ENCODE assay signal across 13 cellular contexts in genomic region chr5:42858709-42859108, GRCh38. TPM values are rescaled to one million over a fixed set of nuclear protein-coding genes. Genes with fewer than 3 reads are reported as not detected.
DNase-seq lines count a peak whose midpoint lies in the region; ATAC-seq and TF ChIP-seq lines count a peak whose summit lies in the region.
"Had no signal": no experiment of that assay in that cellular context is flagged by ENCODE, and none has a peak within 500 bp of the region (broad histone marks: within the 10 kb centered on the region; RNA-seq: fewer than 3 reads in every experiment).

No MANE protein-coding gene starts in this region.

- H2AK5ac ChIP-seq in neuronal stem cell (ENCODE audit: low read depth, low read length), result no peak overlapping the region

- no peak overlapping the region for H3K18ac ChIP-seq in neuronal stem cell (ENCODE audit: low read length)

- no peak overlapping the region for H3K14ac ChIP-seq in neuronal stem cell (ENCODE audit: low read length)

- H3K4ac ChIP-seq in neuronal stem cell (ENCODE audit: low read length), result no peak overlapping the region

- TF ChIP-seq POLR2A in heart left ventricle (IDR thresholded peaks at IDR 0.05), result no peak

- H3K23ac ChIP-seq in neuronal stem cell (ENCODE audit: low read depth, low read length, poor library complexity), result no peak overlapping the region

- no peak overlapping the region for H4K91ac ChIP-seq in neuronal stem cell (ENCODE audit: low read depth, low read length, poor library complexity)

- peak overlapping the region; percentile 57 for H3K4me3 ChIP-seq in adipocyte (ENCODE audit: low read length)
- H3K4me3 ChIP-seq in heart left ventricle, result no peak overlapping the region
- H3K4me3 ChIP-seq in neuronal stem cell (ENCODE audit: low read length in 2 of 2), result no peak overlapping the region

- H4K8ac ChIP-seq in neuronal stem cell (ENCODE audit: low read depth, low read length), result no peak overlapping the region

- no peak overlapping the region for H3K4me2 ChIP-seq in neuronal stem cell (ENCODE audit: insufficient read depth, low read length, poor library complexity, severe bottlenecking)

- peaks cover 5 to 12% of the 10 kb centered on the region in 2 donors for H3K9me3 Mint-ChIP-seq in activated naive CD4-positive, alpha-beta T cell treated with anti-CD3 and anti-CD28 coated beads, Interleukin-2, amount 50 U/mL, for 72 hours
- H3K9me3 Mint-ChIP-seq: activated naive CD4-positive, alpha-beta T cell treated with anti-CD3 and anti-CD28 coated beads, Interleukin-2, amount 10 ng/mL, durations not matched to agents 7 days and 5 days had no signal

- H2AFZ ChIP-seq in neuronal stem cell (ENCODE audit: low read length), result peak overlapping the region; percentile 47

- H3K79me1 ChIP-seq in neuronal stem cell (ENCODE audit: low read depth, low read length), result no peaks in the 10 kb centered on the region

- H3K9ac ChIP-seq in adipocyte (ENCODE audit: low read length) (peak overlapping the region; percentile 75), neuronal stem cell (ENCODE audit: low read depth, low read length, poor library complexity) (no peak overlapping the region)

- no peak for TF ChIP-seq CTCF in C4-2B (conservative IDR thresholded peaks at IDR 0.05)
- TF ChIP-seq CTCF in heart left ventricle (IDR thresholded peaks at IDR 0.05), result no peak

- no peaks in the 10 kb centered on the region for H3K36me3 ChIP-seq in adipocyte (ENCODE audit: control insufficient read depth, insufficient read depth, low read length, severe bottlenecking)
- no peaks in the 10 kb centered on the region for H3K36me3 ChIP-seq in heart left ventricle
- no peaks in the 10 kb centered on the region for H3K36me3 ChIP-seq in neuronal stem cell (replicated peaks in 1 of 2; ENCODE audit: control insufficient read depth in 2 of 2, insufficient read depth in 2 of 2, low read length in 2 of 2)

- no peak overlapping the region for H2BK12ac ChIP-seq in neuronal stem cell (ENCODE audit: low read length)

- H2BK5ac ChIP-seq in neuronal stem cell (ENCODE audit: low read length), result no peak overlapping the region

- no peak overlapping the region for H3K27ac Mint-ChIP-seq in activated naive CD4-positive, alpha-beta T cell treated with anti-CD3 and anti-CD28 coated beads, Interleukin-2, amount 50 U/mL, for 72 hours
- H3K27ac Mint-ChIP-seq: activated naive CD4-positive, alpha-beta T cell treated with anti-CD3 and anti-CD28 coated beads, Interleukin-2, amount 10 ng/mL, durations not matched to agents 7 days and 5 days had no signal

- WGBS in heart left ventricle, 4 donors, result 19 to 32% (median 22%) methylated on average over 7 of the region's 7 CpGs
- WGBS in neuronal stem cell (ENCODE audit: extremely low coverage in 2 of 2, insufficient read length in 2 of 2, insufficient replicate concordance in 1 of 2), 2 donors, result no CpG with 5 or more reads among the region's 7 CpGs

- ATAC-seq in heart left ventricle, result peak in 3 of 4 donors; percentile 39 to 72 (median 44)
- ATAC-seq in activated naive CD4-positive, alpha-beta T cell treated with anti-CD3 and anti-CD28 coated beads, Interleukin-2, amount 50 U/mL, for 72 hours, result no peak

- H3K9me3 ChIP-seq in adipocyte (ENCODE audit: control insufficient read depth, low read length) (no peaks in the 10 kb centered on the region), heart left ventricle (peaks cover 0 to 13% (median 0%) of the 10 kb centered on the region in 12 donors), neuronal stem cell (replicated peaks in 1 of 2; ENCODE audit: control insufficient read depth in 2 of 2, insufficient read depth in 1 of 2, low read depth in 1 of 2, low read length in 2 of 2) (no peaks in the 10 kb centered on the region)

- H3K27ac ChIP-seq in C4-2B (peak overlapping the region; percentile 91), heart left ventricle (peak overlapping the region in 11 of 12 donors; percentile 3 to 72 (median 46)), neuronal stem cell (replicated peaks; ENCODE audit: low read length) (no peak overlapping the region)

- no peak overlapping the region for H2BK15ac ChIP-seq in neuronal stem cell (ENCODE audit: low read length)

- H3K27me3 ChIP-seq in adipocyte (replicated peaks; ENCODE audit: control insufficient read depth, insufficient read depth, low read length), result no peaks in the 10 kb centered on the region
- H3K27me3 ChIP-seq in heart left ventricle, result no peaks in the 10 kb centered on the region
- H3K27me3 ChIP-seq in neuronal stem cell (ENCODE audit: control insufficient read depth in 3 of 3, insufficient read depth in 3 of 3, low read depth in 1 of 3, low read length in 3 of 3), result no peaks in the 10 kb centered on the region

- H3K36me3 Mint-ChIP-seq in activated naive CD4-positive, alpha-beta T cell treated with anti-CD3 and anti-CD28 coated beads, Interleukin-2, amount 50 U/mL, for 72 hours, result peaks cover 0 to 7% of the 10 kb centered on the region in 2 donors
- H3K36me3 Mint-ChIP-seq: activated naive CD4-positive, alpha-beta T cell treated with anti-CD3 and anti-CD28 coated beads, Interleukin-2, amount 10 ng/mL, durations not matched to agents 7 days and 5 days had no signal

- H3K4me1 ChIP-seq in adipocyte (ENCODE audit: control insufficient read depth, insufficient read depth, low read length) (peaks cover 45% of the 10 kb centered on the region), heart left ventricle (peaks cover 0 to 21% (median 10%) of the 10 kb centered on the region in 12 donors), neuronal stem cell (ENCODE audit: control insufficient read depth in 2 of 2, insufficient read depth in 1 of 2, low read depth in 1 of 2, low read length in 2 of 2) (peaks cover 3 to 8% of the 10 kb centered on the region in 2 donors)

- no peak overlapping the region for H2BK120ac ChIP-seq in neuronal stem cell (ENCODE audit: low read depth, low read length)

- intact Hi-C loops in heart left ventricle (cut with DNase I), result loop anchor here in 4 of 10 donors (5.0 kb wide), 1 partner anchor 46 kb away; the partner anchor contains the start of gene SELENOP (in 4 of the 4)

- DNase-seq in adipocyte (ENCODE audit: low read depth) (no peak), heart left ventricle (peak in 1 of 5 donors; percentile 34), neuronal stem cell (ENCODE audit: low spot score) (peak; percentile 21), NCI-H446 treated with DMSO at 0.1 percent for 48 hours (lab: John Stamatoyannopoulos, UW) (no peak), NCI-H226 (no peak), T1000 (lab: John Stamatoyannopoulos, UW) (no peak)
- DNase-seq in activated naive CD4-positive, alpha-beta T cell treated with anti-CD3 and anti-CD28 coated beads, Interleukin-2, amount 50 U/mL, for 72 hours (ENCODE audit: low spot score in 2 of 2), result no peak
- DNase-seq: activated CD4-positive, CD25-positive, alpha-beta regulatory T cell treated with anti-CD3 and anti-CD28 coated beads, Interleukin-2, amount 50 U/mL, for 72 hours; activated naive CD4-positive, alpha-beta T cell treated with anti-CD3 and anti-CD28 coated beads, Interleukin-2, amount 10 ng/mL, durations not matched to agents 7 days and 5 days; islet precursor cell; NCI-H1436; retina had no signal

RNA-seq across cellular contexts. Expression of gene SELENOP, which starts 47.0 kb away (rescaled TPM):
- 100 to 1,000 TPM; 167 to 547 (median 255) TPM for total RNA-seq in heart left ventricle
- polyA plus RNA-seq in heart left ventricle, result 10 to 100 TPM; 53.3 to 72.3 TPM
- 3.8 TPM for polyA plus RNA-seq in neuronal stem cell (2013, experiment 1 of 2)
- polyA plus RNA-seq in neuronal stem cell (2013, experiment 2 of 2), result 4.1 TPM
- not detected for total RNA-seq in activated naive CD4-positive, alpha-beta T cell treated with anti-CD3 and anti-CD28 coated beads, Interleukin-2, amount 50 U/mL, for 72 hours

Comparison
In these comparisons a context has a peak if more than half of its experiments do, and no peak if none do; other contexts are left out.
1. ATAC-seq: peak in heart left ventricle (3 of 4); none in activated naive CD4-positive, alpha-beta T cell treated with anti-CD3 and anti-CD28 coated beads, Interleukin-2, amount 50 U/mL, for 72 hours (0 of 2).
2. RNA of gene SELENOP, which starts 47.0 kb away (total RNA-seq): 167 to 547 TPM in heart left ventricle; not detected in activated naive CD4-positive, alpha-beta T cell treated with anti-CD3 and anti-CD28 coated beads, Interleukin-2, amount 50 U/mL, for 72 hours; every median in the first group is over 100 times any median in the second.